In genomic region chr2:239715606-239716005, GRCh38 we compare ENCODE assay signal across 16 cellular contexts.
"Had no signal": no experiment of that assay in that cellular context is flagged by ENCODE, and none has a peak within 500 bp of the region (broad histone marks: within the 10 kb centered on the region; RNA-seq: fewer than 3 reads in every experiment).

No MANE protein-coding gene starts in this region.

- H3K9me3 Mint-ChIP-seq: activated naive CD4-positive, alpha-beta T cell treated with anti-CD3 and anti-CD28 coated beads, Interleukin-2, amount 50 U/mL, for 24 hours had no signal

- H3K27ac Mint-ChIP-seq: activated B cell treated with CpG ODN at 0.5 μM for 24 hours; activated CD8-positive, alpha-beta T cell treated with anti-CD3 and anti-CD28 coated beads for 36 hours; activated naive CD4-positive, alpha-beta T cell treated with anti-CD3 and anti-CD28 coated beads, Interleukin-2, amount 50 U/mL, for 24 hours; effector memory CD8-positive, alpha-beta T cell; immature natural killer cell; stimulated activated memory B cell treated with anti-CD40 and anti-IgM and Interleukin-4, amounts not matched to agents 10 μg/mL and 1 μg/mL and 100 μg/mL, for 72 hours had no signal

- H3K9me3 ChIP-seq: adrenal gland, ovary had no signal

- ATAC-seq: activated CD8-positive, alpha-beta T cell treated with anti-CD3 and anti-CD28 coated beads for 36 hours; effector memory CD8-positive, alpha-beta T cell; left colon; psoas muscle; stimulated activated memory B cell treated with anti-CD40 and anti-IgM and Interleukin-4, amounts not matched to agents 10 μg/mL and 1 μg/mL and 100 μg/mL, for 72 hours had no signal

- H3K36me3 Mint-ChIP-seq: stimulated activated memory B cell treated with anti-CD40 and anti-IgM and Interleukin-4, amounts not matched to agents 10 μg/mL and 1 μg/mL and 100 μg/mL, for 72 hours had no signal

- DNase-seq: activated B cell treated with CpG ODN at 0.5 μM for 24 hours; activated CD4-positive, alpha-beta T cell treated with anti-CD3 and anti-CD28 coated beads for 4 hours; activated CD8-positive, alpha-beta T cell treated with anti-CD3 and anti-CD28 coated beads for 36 hours; activated gamma-delta T cell; activated T-cell treated with anti-CD3 and anti-CD28 coated beads, Interleukin-2, amount 50 U/mL, for 48 hours; dermis blood vessel endothelial cell; effector memory CD8-positive, alpha-beta T cell; immature natural killer cell; psoas muscle; SK-N-SH; stimulated activated CD4-positive, alpha-beta T cell treated with anti-CD3 and anti-CD28 coated beads, Interleukin-4, amount 100 ng/mL, for 4 hours had no signal

- H3K4me1 Mint-ChIP-seq: activated B cell treated with CpG ODN at 0.5 μM for 24 hours; activated naive CD4-positive, alpha-beta T cell treated with anti-CD3 and anti-CD28 coated beads, Interleukin-2, amount 50 U/mL, for 24 hours; immature natural killer cell; stimulated activated memory B cell treated with anti-CD40 and anti-IgM and Interleukin-4, amounts not matched to agents 10 μg/mL and 1 μg/mL and 100 μg/mL, for 72 hours had no signal

- H3K4me3 Mint-ChIP-seq: activated B cell treated with CpG ODN at 0.5 μM for 24 hours; activated CD8-positive, alpha-beta T cell treated with anti-CD3 and anti-CD28 coated beads for 36 hours; activated naive CD4-positive, alpha-beta T cell treated with anti-CD3 and anti-CD28 coated beads, Interleukin-2, amount 50 U/mL, for 24 hours; effector memory CD8-positive, alpha-beta T cell; immature natural killer cell; stimulated activated memory B cell treated with anti-CD40 and anti-IgM and Interleukin-4, amounts not matched to agents 10 μg/mL and 1 μg/mL and 100 μg/mL, for 72 hours had no signal
